ENCODE assay signal across 1 cellular context in the genomic region with DNA sequence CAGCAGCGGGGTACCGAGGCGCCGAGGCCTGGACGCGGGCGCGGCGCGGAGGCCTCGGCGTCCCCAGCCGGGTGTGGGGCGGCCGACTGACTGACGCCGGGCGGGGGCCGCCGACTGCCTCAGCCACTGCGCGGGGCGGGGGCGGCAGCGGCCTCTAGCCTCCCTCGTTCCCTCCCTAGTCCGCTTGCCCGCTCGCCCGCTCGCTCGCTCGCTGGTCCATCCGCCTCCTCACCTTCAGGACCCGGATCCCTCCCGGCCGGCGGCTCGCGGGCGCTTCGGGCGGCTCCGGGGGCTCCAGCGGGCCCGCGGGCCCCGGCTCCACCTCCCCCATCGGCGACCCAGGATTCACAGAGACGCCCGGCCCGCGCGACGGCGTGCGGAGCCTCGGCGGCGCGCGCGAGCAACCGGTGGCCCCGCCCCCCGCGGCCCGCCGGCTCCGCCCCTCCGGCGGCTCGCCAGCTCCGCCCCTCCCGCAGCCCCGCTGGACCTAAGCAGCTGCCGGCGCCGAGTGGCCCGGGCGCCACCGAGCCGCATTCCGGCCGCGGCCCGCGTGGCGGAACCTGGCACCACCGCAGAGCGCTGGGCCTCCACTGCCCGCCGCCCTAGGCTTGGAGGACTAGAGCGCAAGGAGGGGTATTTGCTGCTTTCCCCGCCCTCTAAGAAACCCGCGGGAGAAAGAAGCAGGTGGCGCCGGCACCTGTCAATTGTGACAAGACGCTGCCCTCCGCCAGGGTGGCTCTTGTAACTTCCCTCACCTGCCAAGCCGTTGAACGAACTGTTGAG.
TF ChIP-seq lines count a peak whose summit lies in the region.

No MANE protein-coding gene starts in this region.

TF ChIP-seq in HepG2, 621 proteins besides CTCF, POLR2A, EP300 and RAD21 (continued from another document and continues in another):
- TF ChIP-seq, protein P1, sequence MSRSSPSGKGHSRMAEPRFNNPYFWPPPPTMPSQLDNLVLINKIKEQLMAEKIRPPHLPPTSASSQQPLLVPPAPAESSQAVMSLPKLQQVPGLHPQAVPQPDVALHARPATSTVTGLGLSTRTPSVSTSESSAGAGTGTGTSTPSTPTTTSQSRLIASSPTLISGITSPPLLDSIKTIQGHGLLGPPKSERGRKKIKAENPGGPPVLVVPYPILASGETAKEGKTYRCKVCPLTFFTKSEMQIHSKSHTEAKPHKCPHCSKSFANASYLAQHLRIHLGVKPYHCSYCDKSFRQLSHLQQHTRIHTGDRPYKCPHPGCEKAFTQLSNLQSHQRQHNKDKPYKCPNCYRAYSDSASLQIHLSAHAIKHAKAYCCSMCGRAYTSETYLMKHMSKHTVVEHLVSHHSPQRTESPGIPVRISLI (CRISPR knock-in tag; IDR thresholded peaks at IDR 0.05; ENCODE audit: borderline replicate concordance), result peak; percentile 54; the same call in 1 of the 2 replicates
- TF ChIP-seq EED (CRISPR knock-in tag; IDR thresholded peaks at IDR 0.05) (0 out of 2 replicates have a peak, but pooled peaks have one; percentile 14), HNRNPL (IDR thresholded peaks at IDR 0.05; ENCODE audit: low read depth, low read length) (no peak), ZNF569 (CRISPR knock-in tag; IDR thresholded peaks at IDR 0.05; ENCODE audit: borderline replicate concordance) (no peak), SP1 (IDR thresholded peaks at IDR 0.05) (no peak), SP1 (CRISPR knock-in tag; IDR thresholded peaks at IDR 0.05) (peak; percentile 49; the same call in 1 of the 2 replicates), ELF3 (CRISPR knock-in tag; IDR thresholded peaks at IDR 0.05) (no peak), ZNF274 (CRISPR knock-in tag; IDR thresholded peaks at IDR 0.05) (peak; percentile 86; the same call in 1 of the 2 replicates), TAF15 (IDR thresholded peaks at IDR 0.05; ENCODE audit: low read depth, low read length, poor library complexity, severe bottlenecking) (no peak), SOX6 (IDR thresholded peaks at IDR 0.05) (no peak), SOX6 (CRISPR knock-in tag; IDR thresholded peaks at IDR 0.05) (0 out of 2 replicates have a peak, but pooled peaks have one; percentile 13), HDAC1 (CRISPR knock-in tag; IDR thresholded peaks at IDR 0.05) (peak; percentile 82), POLR2G (IDR thresholded peaks at IDR 0.05; ENCODE audit: low read depth, low read length) (peak; percentile 34; the same call in 1 of the 2 replicates), REPIN1 (CRISPR knock-in tag; IDR thresholded peaks at IDR 0.05; ENCODE audit: borderline replicate concordance, low read depth) (0 out of 2 replicates have a peak, but pooled peaks have one; percentile 39), ZBTB38 (CRISPR knock-in tag; IDR thresholded peaks at IDR 0.05) (peak; percentile 52; the same call in 1 of the 2 replicates), ZFP90 (CRISPR knock-in tag; IDR thresholded peaks at IDR 0.05; ENCODE audit: borderline replicate concordance) (no peak), SYNCRIP (IDR thresholded peaks at IDR 0.05; ENCODE audit: insufficient read depth, low read depth, low read length) (no peak), KDM6A (CRISPR knock-in tag; IDR thresholded peaks at IDR 0.05; ENCODE audit: low read depth) (no peak), FOXO1 (CRISPR knock-in tag; IDR thresholded peaks at IDR 0.05) (no peak; the same call in 1 of the 2 replicates), KLF6 (CRISPR knock-in tag; IDR thresholded peaks at IDR 0.05) (peak; percentile 36; the same call in 1 of the 2 replicates), RXRA (CRISPR knock-in tag; IDR thresholded peaks at IDR 0.05) (no peak; the same call in 1 of the 2 replicates), MEIS1 (CRISPR knock-in tag; IDR thresholded peaks at IDR 0.05; ENCODE audit: borderline replicate concordance) (0 out of 2 replicates have a peak, but pooled peaks have one; percentile 64), ZNF558 (CRISPR knock-in tag; IDR thresholded peaks at IDR 0.05; ENCODE audit: borderline replicate concordance) (peak; percentile 60; the same call in 1 of the 2 replicates), TBP (CRISPR knock-in tag; IDR thresholded peaks at IDR 0.05) (no peak), CAMTA2 (CRISPR knock-in tag; IDR thresholded peaks at IDR 0.05; ENCODE audit: borderline replicate concordance) (no peak), ZNF124 (CRISPR knock-in tag; IDR thresholded peaks at IDR 0.05) (0 out of 2 replicates have a peak, but pooled peaks have one; percentile 38), ZFX (CRISPR knock-in tag; IDR thresholded peaks at IDR 0.05; ENCODE audit: low read depth) (peak; percentile 47), SKI (IDR thresholded peaks at IDR 0.05; ENCODE audit: partially characterized antibody) (peak; percentile 63), XRCC5 (optimal IDR thresholded peaks at IDR 0.05; ENCODE audit: low read length) (peak; percentile 64)
- TF ChIP-seq, protein P2, sequence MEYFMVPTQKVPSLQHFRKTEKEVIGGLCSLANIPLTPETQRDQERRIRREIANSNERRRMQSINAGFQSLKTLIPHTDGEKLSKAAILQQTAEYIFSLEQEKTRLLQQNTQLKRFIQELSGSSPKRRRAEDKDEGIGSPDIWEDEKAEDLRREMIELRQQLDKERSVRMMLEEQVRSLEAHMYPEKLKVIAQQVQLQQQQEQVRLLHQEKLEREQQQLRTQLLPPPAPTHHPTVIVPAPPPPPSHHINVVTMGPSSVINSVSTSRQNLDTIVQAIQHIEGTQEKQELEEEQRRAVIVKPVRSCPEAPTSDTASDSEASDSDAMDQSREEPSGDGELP (IDR thresholded peaks at IDR 0.05; ENCODE audit: borderline replicate concordance, low read depth), result peak; percentile 46; the same call in 1 of the 2 replicates
- TF ChIP-seq, protein P3, sequence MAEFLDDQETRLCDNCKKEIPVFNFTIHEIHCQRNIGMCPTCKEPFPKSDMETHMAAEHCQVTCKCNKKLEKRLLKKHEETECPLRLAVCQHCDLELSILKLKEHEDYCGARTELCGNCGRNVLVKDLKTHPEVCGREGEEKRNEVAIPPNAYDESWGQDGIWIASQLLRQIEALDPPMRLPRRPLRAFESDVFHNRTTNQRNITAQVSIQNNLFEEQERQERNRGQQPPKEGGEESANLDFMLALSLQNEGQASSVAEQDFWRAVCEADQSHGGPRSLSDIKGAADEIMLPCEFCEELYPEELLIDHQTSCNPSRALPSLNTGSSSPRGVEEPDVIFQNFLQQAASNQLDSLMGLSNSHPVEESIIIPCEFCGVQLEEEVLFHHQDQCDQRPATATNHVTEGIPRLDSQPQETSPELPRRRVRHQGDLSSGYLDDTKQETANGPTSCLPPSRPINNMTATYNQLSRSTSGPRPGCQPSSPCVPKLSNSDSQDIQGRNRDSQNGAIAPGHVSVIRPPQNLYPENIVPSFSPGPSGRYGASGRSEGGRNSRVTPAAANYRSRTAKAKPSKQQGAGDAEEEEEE (CRISPR knock-in tag; IDR thresholded peaks at IDR 0.05; ENCODE audit: borderline replicate concordance), result no peak
- TF ChIP-seq, protein P4, sequence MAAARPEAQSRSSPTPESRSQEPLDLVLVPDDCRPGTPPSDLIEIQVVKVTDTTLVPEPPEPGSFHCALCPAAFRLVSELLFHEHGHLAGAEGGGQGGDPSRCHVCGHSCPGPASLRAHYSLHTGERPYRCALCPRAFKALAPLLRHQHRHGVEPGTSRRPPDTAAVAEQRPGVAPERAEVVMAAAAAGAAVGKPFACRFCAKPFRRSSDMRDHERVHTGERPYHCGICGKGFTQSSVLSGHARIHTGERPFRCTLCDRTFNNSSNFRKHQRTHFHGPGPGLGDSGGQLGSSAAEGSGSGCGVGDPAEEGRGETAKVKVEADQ (CRISPR knock-in tag; IDR thresholded peaks at IDR 0.05; ENCODE audit: borderline replicate concordance), result 0 out of 2 replicates have a peak, but pooled peaks have one; percentile 15
- TF ChIP-seq, protein P5, sequence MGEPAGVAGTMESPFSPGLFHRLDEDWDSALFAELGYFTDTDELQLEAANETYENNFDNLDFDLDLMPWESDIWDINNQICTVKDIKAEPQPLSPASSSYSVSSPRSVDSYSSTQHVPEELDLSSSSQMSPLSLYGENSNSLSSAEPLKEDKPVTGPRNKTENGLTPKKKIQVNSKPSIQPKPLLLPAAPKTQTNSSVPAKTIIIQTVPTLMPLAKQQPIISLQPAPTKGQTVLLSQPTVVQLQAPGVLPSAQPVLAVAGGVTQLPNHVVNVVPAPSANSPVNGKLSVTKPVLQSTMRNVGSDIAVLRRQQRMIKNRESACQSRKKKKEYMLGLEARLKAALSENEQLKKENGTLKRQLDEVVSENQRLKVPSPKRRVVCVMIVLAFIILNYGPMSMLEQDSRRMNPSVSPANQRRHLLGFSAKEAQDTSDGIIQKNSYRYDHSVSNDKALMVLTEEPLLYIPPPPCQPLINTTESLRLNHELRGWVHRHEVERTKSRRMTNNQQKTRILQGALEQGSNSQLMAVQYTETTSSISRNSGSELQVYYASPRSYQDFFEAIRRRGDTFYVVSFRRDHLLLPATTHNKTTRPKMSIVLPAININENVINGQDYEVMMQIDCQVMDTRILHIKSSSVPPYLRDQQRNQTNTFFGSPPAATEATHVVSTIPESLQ (CRISPR knock-in tag; conservative IDR thresholded peaks at IDR 0.05), result no peak
- TF ChIP-seq, protein P6, sequence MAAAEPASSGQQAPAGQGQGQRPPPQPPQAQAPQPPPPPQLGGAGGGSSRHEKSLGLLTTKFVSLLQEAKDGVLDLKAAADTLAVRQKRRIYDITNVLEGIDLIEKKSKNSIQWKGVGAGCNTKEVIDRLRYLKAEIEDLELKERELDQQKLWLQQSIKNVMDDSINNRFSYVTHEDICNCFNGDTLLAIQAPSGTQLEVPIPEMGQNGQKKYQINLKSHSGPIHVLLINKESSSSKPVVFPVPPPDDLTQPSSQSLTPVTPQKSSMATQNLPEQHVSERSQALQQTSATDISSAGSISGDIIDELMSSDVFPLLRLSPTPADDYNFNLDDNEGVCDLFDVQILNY (CRISPR knock-in tag; conservative IDR thresholded peaks at IDR 0.05), result no peak
- TF ChIP-seq, protein P7, sequence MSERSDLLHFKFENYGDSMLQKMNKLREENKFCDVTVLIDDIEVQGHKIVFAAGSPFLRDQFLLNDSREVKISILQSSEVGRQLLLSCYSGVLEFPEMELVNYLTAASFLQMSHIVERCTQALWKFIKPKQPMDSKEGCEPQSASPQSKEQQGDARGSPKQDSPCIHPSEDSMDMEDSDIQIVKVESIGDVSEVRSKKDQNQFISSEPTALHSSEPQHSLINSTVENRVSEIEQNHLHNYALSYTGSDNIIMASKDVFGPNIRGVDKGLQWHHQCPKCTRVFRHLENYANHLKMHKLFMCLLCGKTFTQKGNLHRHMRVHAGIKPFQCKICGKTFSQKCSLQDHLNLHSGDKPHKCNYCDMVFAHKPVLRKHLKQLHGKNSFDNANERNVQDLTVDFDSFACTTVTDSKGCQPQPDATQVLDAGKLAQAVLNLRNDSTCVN (CRISPR knock-in tag; IDR thresholded peaks at IDR 0.05; ENCODE audit: borderline replicate concordance), result 0 out of 2 replicates have a peak, but pooled peaks have one; percentile 20
- TF ChIP-seq, protein P8, sequence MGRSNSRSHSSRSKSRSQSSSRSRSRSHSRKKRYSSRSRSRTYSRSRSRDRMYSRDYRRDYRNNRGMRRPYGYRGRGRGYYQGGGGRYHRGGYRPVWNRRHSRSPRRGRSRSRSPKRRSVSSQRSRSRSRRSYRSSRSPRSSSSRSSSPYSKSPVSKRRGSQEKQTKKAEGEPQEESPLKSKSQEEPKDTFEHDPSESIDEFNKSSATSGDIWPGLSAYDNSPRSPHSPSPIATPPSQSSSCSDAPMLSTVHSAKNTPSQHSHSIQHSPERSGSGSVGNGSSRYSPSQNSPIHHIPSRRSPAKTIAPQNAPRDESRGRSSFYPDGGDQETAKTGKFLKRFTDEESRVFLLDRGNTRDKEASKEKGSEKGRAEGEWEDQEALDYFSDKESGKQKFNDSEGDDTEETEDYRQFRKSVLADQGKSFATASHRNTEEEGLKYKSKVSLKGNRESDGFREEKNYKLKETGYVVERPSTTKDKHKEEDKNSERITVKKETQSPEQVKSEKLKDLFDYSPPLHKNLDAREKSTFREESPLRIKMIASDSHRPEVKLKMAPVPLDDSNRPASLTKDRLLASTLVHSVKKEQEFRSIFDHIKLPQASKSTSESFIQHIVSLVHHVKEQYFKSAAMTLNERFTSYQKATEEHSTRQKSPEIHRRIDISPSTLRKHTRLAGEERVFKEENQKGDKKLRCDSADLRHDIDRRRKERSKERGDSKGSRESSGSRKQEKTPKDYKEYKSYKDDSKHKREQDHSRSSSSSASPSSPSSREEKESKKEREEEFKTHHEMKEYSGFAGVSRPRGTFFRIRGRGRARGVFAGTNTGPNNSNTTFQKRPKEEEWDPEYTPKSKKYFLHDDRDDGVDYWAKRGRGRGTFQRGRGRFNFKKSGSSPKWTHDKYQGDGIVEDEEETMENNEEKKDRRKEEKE (IDR thresholded peaks at IDR 0.05), result no peak
- TF ChIP-seq, protein P9, sequence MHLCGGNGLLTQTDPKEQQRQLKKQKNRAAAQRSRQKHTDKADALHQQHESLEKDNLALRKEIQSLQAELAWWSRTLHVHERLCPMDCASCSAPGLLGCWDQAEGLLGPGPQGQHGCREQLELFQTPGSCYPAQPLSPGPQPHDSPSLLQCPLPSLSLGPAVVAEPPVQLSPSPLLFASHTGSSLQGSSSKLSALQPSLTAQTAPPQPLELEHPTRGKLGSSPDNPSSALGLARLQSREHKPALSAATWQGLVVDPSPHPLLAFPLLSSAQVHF (CRISPR knock-in tag; IDR thresholded peaks at IDR 0.05), result no peak
- TF ChIP-seq, protein P10, sequence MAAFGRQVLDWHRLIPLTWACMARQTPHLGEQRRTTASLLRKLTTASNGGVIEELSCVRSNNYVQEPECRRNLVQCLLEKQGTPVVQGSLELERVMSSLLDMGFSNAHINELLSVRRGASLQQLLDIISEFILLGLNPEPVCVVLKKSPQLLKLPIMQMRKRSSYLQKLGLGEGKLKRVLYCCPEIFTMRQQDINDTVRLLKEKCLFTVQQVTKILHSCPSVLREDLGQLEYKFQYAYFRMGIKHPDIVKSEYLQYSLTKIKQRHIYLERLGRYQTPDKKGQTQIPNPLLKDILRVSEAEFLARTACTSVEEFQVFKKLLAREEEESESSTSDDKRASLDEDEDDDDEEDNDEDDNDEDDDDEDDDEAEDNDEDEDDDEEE (CRISPR knock-in tag; IDR thresholded peaks at IDR 0.05), result 0 out of 2 replicates have a peak, but pooled peaks have one; percentile 59
- TF ChIP-seq, protein P11, sequence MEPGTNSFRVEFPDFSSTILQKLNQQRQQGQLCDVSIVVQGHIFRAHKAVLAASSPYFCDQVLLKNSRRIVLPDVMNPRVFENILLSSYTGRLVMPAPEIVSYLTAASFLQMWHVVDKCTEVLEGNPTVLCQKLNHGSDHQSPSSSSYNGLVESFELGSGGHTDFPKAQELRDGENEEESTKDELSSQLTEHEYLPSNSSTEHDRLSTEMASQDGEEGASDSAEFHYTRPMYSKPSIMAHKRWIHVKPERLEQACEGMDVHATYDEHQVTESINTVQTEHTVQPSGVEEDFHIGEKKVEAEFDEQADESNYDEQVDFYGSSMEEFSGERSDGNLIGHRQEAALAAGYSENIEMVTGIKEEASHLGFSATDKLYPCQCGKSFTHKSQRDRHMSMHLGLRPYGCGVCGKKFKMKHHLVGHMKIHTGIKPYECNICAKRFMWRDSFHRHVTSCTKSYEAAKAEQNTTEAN (CRISPR knock-in tag; conservative IDR thresholded peaks at IDR 0.05), result peak; percentile 42
- TF ChIP-seq, protein P12, sequence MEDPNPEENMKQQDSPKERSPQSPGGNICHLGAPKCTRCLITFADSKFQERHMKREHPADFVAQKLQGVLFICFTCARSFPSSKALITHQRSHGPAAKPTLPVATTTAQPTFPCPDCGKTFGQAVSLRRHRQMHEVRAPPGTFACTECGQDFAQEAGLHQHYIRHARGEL (CRISPR knock-in tag; IDR thresholded peaks at IDR 0.05), result no peak
- TF ChIP-seq, protein P13, sequence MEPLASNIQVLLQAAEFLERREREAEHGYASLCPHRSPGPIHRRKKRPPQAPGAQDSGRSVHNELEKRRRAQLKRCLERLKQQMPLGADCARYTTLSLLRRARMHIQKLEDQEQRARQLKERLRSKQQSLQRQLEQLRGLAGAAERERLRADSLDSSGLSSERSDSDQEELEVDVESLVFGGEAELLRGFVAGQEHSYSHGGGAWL (CRISPR knock-in tag; IDR thresholded peaks at IDR 0.05), result no peak; the same call in 1 of the 2 replicates
